23 cellular contexts compared by ENCODE assay signal in genomic region chr2:216689397-216689796, GRCh38. TPM values are rescaled to one million over a fixed set of nuclear protein-coding genes. Genes with fewer than 3 reads are reported as not detected.
DNase-seq lines count a peak whose midpoint lies in the region; ATAC-seq and TF ChIP-seq lines count a peak whose summit lies in the region.
"Had no signal": no experiment of that assay in that cellular context is flagged by ENCODE, and none has a peak within 500 bp of the region (broad histone marks: within the 10 kb centered on the region; RNA-seq: fewer than 3 reads in every experiment).

No MANE protein-coding gene starts in this region.

- no peaks in the 10 kb centered on the region for H3K9me3 ChIP-seq in mesenchymal stem cell (ENCODE audit: control insufficient read depth, low read length)
- no peaks in the 10 kb centered on the region for H3K9me3 ChIP-seq in stomach
- no peaks in the 10 kb centered on the region for H3K9me3 ChIP-seq in H9 (ENCODE audit: control insufficient read depth, low read depth, low read length)
- H3K9me3 ChIP-seq in PC-9 (ENCODE audit: insufficient read depth, low read depth) = no peaks in the 10 kb centered on the region
- H3K9me3 ChIP-seq: mucosa of descending colon, upper lobe of left lung had no signal

- POLR2A ChIA-PET in PC-9 (lab: Charles Lee; ENCODE audit: unreplicated experiment) = no interaction called here

- H3K27ac ChIP-seq in mesenchymal stem cell (ENCODE audit: low read length, poor library complexity, severe bottlenecking) = no peak overlapping the region
- H3K27ac ChIP-seq in stomach = peak overlapping the region in 4 of 5 donors; percentile 78 to 90 (median 86)
- no peak overlapping the region for H3K27ac ChIP-seq in H9 (ENCODE audit: insufficient read length, low read depth, low read length)
- no peak overlapping the region for H3K27ac ChIP-seq in PC-9
- H3K27ac ChIP-seq: WERI-Rb-1 had no signal

- ATAC-seq in stimulated activated memory B cell treated with anti-CD40 and anti-IgM and Interleukin-4, amounts not matched to agents 10 μg/mL and 1 μg/mL and 100 μg/mL, for 72 hours = no peak
- no peak for ATAC-seq in GM18511 (IDR thresholded peaks at IDR 0.05; ENCODE audit: unreplicated experiment)
- ATAC-seq: CD8-positive, alpha-beta T cell; mucosa of descending colon had no signal

- no peak overlapping the region for H4K5ac ChIP-seq in H9 (ENCODE audit: insufficient read length, low read depth, low read length)

- H3K23ac ChIP-seq in mesenchymal stem cell (ENCODE audit: low read length in 2 of 2) (no peak overlapping the region), H9 (ENCODE audit: insufficient read length, low read depth, low read length) (no peak overlapping the region)

- H2BK20ac ChIP-seq in H9 (ENCODE audit: low read depth, low read length, poor library complexity, severe bottlenecking) = no peak overlapping the region

- DNase-seq in Calu3 (no peak), chondrocyte (ENCODE audit: low spot score) (no peak), mesenchymal stem cell (no peak), stomach (no peak), H9 (no peak), PC-9 (no peak)
- DNase-seq: activated CD4-positive, alpha-beta memory T cell treated with anti-CD3 and anti-CD28 coated beads, Interleukin-2, amount 10 ng/mL, durations not matched to agents 7 days and 5 days; activated naive CD4-positive, alpha-beta T cell treated with anti-CD3 and anti-CD28 coated beads, Interleukin-2, amount 10 ng/mL, durations not matched to agents 7 days and 5 days; activated T-cell treated with anti-CD3 and anti-CD28 coated beads, Interleukin-2, amount 50 U/mL, for 24 hours; CD8-positive, alpha-beta T cell; HFFc6; hippocampal formation; mucosa of descending colon; NCI-H1417; NK-92 treated with Interleukin-12 subunit alpha and Interleukin-12 subunit beta, amount 100 ng/mL, for 24 hours; small intestine; stimulated activated CD4-positive, alpha-beta T cell treated with anti-CD3 and anti-CD28 coated beads, Interleukin-4, amount 100 ng/mL, for 4 hours; stimulated activated CD8-positive, alpha-beta memory T cell treated with anti-CD3 and anti-CD28 coated beads, Interleukin-4, amount 100 ng/mL, for 48 hours; T-helper 1 cell; WERI-Rb-1 had no signal

- H3K9ac ChIP-seq in mesenchymal stem cell (ENCODE audit: low read length) = peak overlapping the region; percentile 82
- H3K9ac ChIP-seq in H9 (ENCODE audit: extremely low read depth, insufficient read length, low read length) = no peak overlapping the region

- H3K9me3 Mint-ChIP-seq in Calu3 (ENCODE audit: low read depth, unreplicated experiment) (no peaks in the 10 kb centered on the region), chondrocyte (ENCODE audit: low read depth) (no peaks in the 10 kb centered on the region), H9 (no peaks in the 10 kb centered on the region; a peak in 2 of 5 replicates)
- H3K9me3 Mint-ChIP-seq in stimulated activated memory B cell treated with anti-CD40 and anti-IgM and Interleukin-4, amounts not matched to agents 10 μg/mL and 1 μg/mL and 100 μg/mL, for 72 hours = no peaks in the 10 kb centered on the region
- H3K9me3 Mint-ChIP-seq: activated CD4-positive, alpha-beta memory T cell treated with anti-CD3 and anti-CD28 coated beads, Interleukin-2, amount 10 ng/mL, durations not matched to agents 7 days and 5 days; activated naive CD4-positive, alpha-beta T cell treated with anti-CD3 and anti-CD28 coated beads, Interleukin-2, amount 10 ng/mL, durations not matched to agents 7 days and 5 days; activated T-cell treated with anti-CD3 and anti-CD28 coated beads, Interleukin-2, amount 50 U/mL, for 24 hours; CD8-positive, alpha-beta T cell; HFFc6 had no signal

- CTCF ChIA-PET in Calu3 (lab: Charles Lee) (interaction anchor here (0.6 kb wide), 1 partner anchor 47 kb away, joined by 3 read pairs; no protein-coding TSS in a partner anchor), PC-9 (lab: Charles Lee) (interaction anchor here (0.5 kb wide), 1 partner anchor 1030 kb away, joined by 3 read pairs; no protein-coding TSS in a partner anchor)

- H4K91ac ChIP-seq in mesenchymal stem cell (ENCODE audit: low read length) = peak overlapping the region; percentile 43
- no peak overlapping the region for H4K91ac ChIP-seq in H9 (ENCODE audit: insufficient read length, low read depth, low read length)

- H3K4ac ChIP-seq in mesenchymal stem cell (ENCODE audit: low read depth in 1 of 2, low read length in 2 of 2) (no peak overlapping the region), H9 (ENCODE audit: low read depth, low read length) (no peak overlapping the region)

- H3K4me2 ChIP-seq in mesenchymal stem cell (ENCODE audit: low read length, poor library complexity, severe bottlenecking) = no peak overlapping the region
- H3K4me2 ChIP-seq in H9 (ENCODE audit: insufficient read depth, insufficient read length, low read length) = no peak overlapping the region
- H3K4me2 ChIP-seq in PC-9 = no peak overlapping the region

- no peak overlapping the region for H3K56ac ChIP-seq in H9 (ENCODE audit: insufficient read length, low read depth, low read length)

- peaks cover 21% of the 10 kb centered on the region for H3K23me2 ChIP-seq in H9 (ENCODE audit: insufficient read length, low read depth, low read length, poor library complexity, severe bottlenecking)

- H4K8ac ChIP-seq in mesenchymal stem cell (ENCODE audit: low read length) (no peak overlapping the region), H9 (replicated peaks; ENCODE audit: insufficient read length, low read depth, low read length) (no peak overlapping the region)

- H2AK5ac ChIP-seq in mesenchymal stem cell (ENCODE audit: low read length, severe bottlenecking) (no peak overlapping the region), H9 (ENCODE audit: insufficient read length, low read length) (no peak overlapping the region)

- no peaks in the 10 kb centered on the region for H3K9me2 ChIP-seq in PC-9 (ENCODE audit: insufficient read depth)

- no peak overlapping the region for H3T11ph ChIP-seq in H9 (ENCODE audit: low read length)

- H3K14ac ChIP-seq in mesenchymal stem cell (ENCODE audit: low read length in 2 of 2) (no peak overlapping the region), H9 (ENCODE audit: insufficient read depth, low read length) (no peak overlapping the region)

- no peak for TF ChIP-seq EP300 in stomach (IDR thresholded peaks at IDR 0.05)

- no peak overlapping the region for H3K4me3 Mint-ChIP-seq in Calu3 (ENCODE audit: low read depth, unreplicated experiment)
- H3K4me3 Mint-ChIP-seq in chondrocyte (ENCODE audit: unreplicated experiment) = peak overlapping the region; percentile 63
- H3K4me3 Mint-ChIP-seq in stimulated activated memory B cell treated with anti-CD40 and anti-IgM and Interleukin-4, amounts not matched to agents 10 μg/mL and 1 μg/mL and 100 μg/mL, for 72 hours = no peak overlapping the region
- no peak overlapping the region for H3K4me3 Mint-ChIP-seq in H9
- H3K4me3 Mint-ChIP-seq: activated CD4-positive, alpha-beta memory T cell treated with anti-CD3 and anti-CD28 coated beads, Interleukin-2, amount 10 ng/mL, durations not matched to agents 7 days and 5 days; activated naive CD4-positive, alpha-beta T cell treated with anti-CD3 and anti-CD28 coated beads, Interleukin-2, amount 10 ng/mL, durations not matched to agents 7 days and 5 days; activated T-cell treated with anti-CD3 and anti-CD28 coated beads, Interleukin-2, amount 50 U/mL, for 24 hours; CD8-positive, alpha-beta T cell; HFFc6 had no signal

- H3K79me2 ChIP-seq in H9 (ENCODE audit: insufficient read depth, low read length) (no peaks in the 10 kb centered on the region), PC-9 (ENCODE audit: low read depth) (no peaks in the 10 kb centered on the region)

- H3K4me1 ChIP-seq in mesenchymal stem cell (ENCODE audit: control insufficient read depth, insufficient read depth, low read depth, low read length) (peaks cover 22% of the 10 kb centered on the region), stomach (peaks cover 52 to 100% (median 73%) of the 10 kb centered on the region in 4 donors), H9 (ENCODE audit: insufficient read depth, low read length) (peaks cover 6% of the 10 kb centered on the region; the same call in 1 of the 2 replicates), PC-9 (replicated peaks; ENCODE audit: insufficient read depth) (no peaks in the 10 kb centered on the region; the same call in 1 of the 2 replicates)

- H2BK120ac ChIP-seq in mesenchymal stem cell (ENCODE audit: low read depth, low read length) = no peak overlapping the region
- no peak overlapping the region for H2BK120ac ChIP-seq in H9 (ENCODE audit: low read depth, low read length, poor library complexity, severe bottlenecking)

- no peaks in the 10 kb centered on the region for H3K27me3 Mint-ChIP-seq in Calu3 (ENCODE audit: unreplicated experiment)
- no peaks in the 10 kb centered on the region for H3K27me3 Mint-ChIP-seq in chondrocyte (ENCODE audit: low read depth)
- H3K27me3 Mint-ChIP-seq in stimulated activated memory B cell treated with anti-CD40 and anti-IgM and Interleukin-4, amounts not matched to agents 10 μg/mL and 1 μg/mL and 100 μg/mL, for 72 hours = peaks cover 85% of the 10 kb centered on the region
- H3K27me3 Mint-ChIP-seq in H9 (ENCODE audit: low read depth) = peaks cover 56% of the 10 kb centered on the region

- BruUV-seq in Calu3 (replicated peaks; lab: Mats Ljungman, UMichigan) (TSS peak; percentile 19), PC-9 (replicated peaks; lab: Mats Ljungman, UMichigan) (no TSS peak)

- TF ChIP-seq CTCF in Calu3 (IDR thresholded peaks at IDR 0.05; ENCODE audit: unreplicated experiment) (no peak), chondrocyte (IDR thresholded peaks at IDR 0.05) (no peak), stomach (IDR thresholded peaks at IDR 0.05) (no peak), H9 (conservative IDR thresholded peaks at IDR 0.05) (no peak), PC-9 (conservative IDR thresholded peaks at IDR 0.05) (no peak)

- intact Hi-C loops in Calu3 (cut with micrococcal nuclease; ENCODE audit: unreplicated experiment) = no loop called here
- intact Hi-C loops in stomach (cut with DNase I; ENCODE audit: low total_unique reads) = loop anchor here (10.0 kb wide), 2 partner anchors 825 to 1025 kb away; no protein-coding TSS in a partner anchor
- intact Hi-C loops in PC-9 (cut with micrococcal nuclease; ENCODE audit: unreplicated experiment) = no loop called here

- H3K4me3 ChIP-seq in mesenchymal stem cell (ENCODE audit: insufficient read depth in 1 of 2, low read depth in 1 of 2, low read length in 2 of 2) (peak overlapping the region in 1 of 2 experiments; percentile 68), stomach (peak overlapping the region in 3 of 4 donors; percentile 23 to 82 (median 62)), PC-9 (no peak overlapping the region)
- H3K4me3 ChIP-seq: mucosa of descending colon had no signal

- H3K27me3 ChIP-seq in mesenchymal stem cell (ENCODE audit: control insufficient read depth in 1 of 2, insufficient read depth in 1 of 2, low read length in 2 of 2) = no peaks in the 10 kb centered on the region
- peaks cover 0 to 47% (median 23%) of the 10 kb centered on the region in 3 donors for H3K27me3 ChIP-seq in stomach
- H3K27me3 ChIP-seq in H9 (ENCODE audit: insufficient read depth, low read length) = peaks cover 3% of the 10 kb centered on the region; the same call in 1 of the 2 replicates
- no peaks in the 10 kb centered on the region for H3K27me3 ChIP-seq in PC-9 (ENCODE audit: insufficient read depth, low read depth)

- H3K18ac ChIP-seq in mesenchymal stem cell (ENCODE audit: low read depth in 1 of 2, low read length in 2 of 2) (no peak overlapping the region), H9 (ENCODE audit: insufficient read length, low read depth, low read length) (no peak overlapping the region)

- H2BK15ac ChIP-seq in mesenchymal stem cell (ENCODE audit: low read depth, poor library complexity, severe bottlenecking) = no peak overlapping the region
- no peak overlapping the region for H2BK15ac ChIP-seq in H9 (ENCODE audit: low read depth, low read length)

- no peak overlapping the region for H2AFZ ChIP-seq in mesenchymal stem cell (ENCODE audit: low read depth, low read length)
- H2AFZ ChIP-seq in H9 (ENCODE audit: low read length) = no peak overlapping the region
- H2AFZ ChIP-seq in PC-9 = no peak overlapping the region

- H3K36me3 ChIP-seq in mesenchymal stem cell (ENCODE audit: control insufficient read depth in 1 of 2, insufficient read depth in 2 of 2, low read depth in 1 of 2, low read length in 2 of 2) = peaks cover 16 to 57% of the 10 kb centered on the region in 2 experiments
- peaks cover 5 to 51% (median 14%) of the 10 kb centered on the region in 4 donors for H3K36me3 ChIP-seq in stomach
- no peaks in the 10 kb centered on the region for H3K36me3 ChIP-seq in PC-9 (ENCODE audit: low read depth)
- H3K36me3 ChIP-seq: upper lobe of left lung, WERI-Rb-1 had no signal

- H2BK5ac ChIP-seq in mesenchymal stem cell (ENCODE audit: low read depth, low read length, poor library complexity, severe bottlenecking) (no peak overlapping the region), H9 (ENCODE audit: insufficient read length, low read length) (no peak overlapping the region)

- 0 out of 2 replicates have a peak, but pooled peaks cover 3% of the 10 kb centered on the region for H3F3A ChIP-seq in PC-9 (ENCODE audit: insufficient read depth, low read depth)

- H2BK12ac ChIP-seq in mesenchymal stem cell (ENCODE audit: low read length in 2 of 2) = no peak overlapping the region
- no peak overlapping the region for H2BK12ac ChIP-seq in H9 (ENCODE audit: insufficient read length, low read depth, low read length)

- H3K27ac Mint-ChIP-seq in Calu3 (ENCODE audit: unreplicated experiment) (no peak overlapping the region), chondrocyte (ENCODE audit: unreplicated experiment) (peak overlapping the region; percentile 65), H9 (no peak overlapping the region)
- H3K27ac Mint-ChIP-seq in stimulated activated memory B cell treated with anti-CD40 and anti-IgM and Interleukin-4, amounts not matched to agents 10 μg/mL and 1 μg/mL and 100 μg/mL, for 72 hours = no peak overlapping the region
- H3K27ac Mint-ChIP-seq: activated CD4-positive, alpha-beta memory T cell treated with anti-CD3 and anti-CD28 coated beads, Interleukin-2, amount 10 ng/mL, durations not matched to agents 7 days and 5 days; activated T-cell treated with anti-CD3 and anti-CD28 coated beads, Interleukin-2, amount 50 U/mL, for 24 hours; CD8-positive, alpha-beta T cell; HFFc6 had no signal

- H3K4me1 Mint-ChIP-seq in Calu3 (ENCODE audit: low read depth, unreplicated experiment) (peaks cover 22% of the 10 kb centered on the region), chondrocyte (ENCODE audit: low read depth) (peaks cover 74% of the 10 kb centered on the region), H9 (peaks cover 35 to 52% of the 10 kb centered on the region in 2 experiments)
- H3K4me1 Mint-ChIP-seq in stimulated activated memory B cell treated with anti-CD40 and anti-IgM and Interleukin-4, amounts not matched to agents 10 μg/mL and 1 μg/mL and 100 μg/mL, for 72 hours = peaks cover 28% of the 10 kb centered on the region

- no peak for TF ChIP-seq POLR2A in stomach (IDR thresholded peaks at IDR 0.05)

- peaks cover 9% of the 10 kb centered on the region for H3K79me1 ChIP-seq in mesenchymal stem cell (replicated peaks; ENCODE audit: low read length, poor library complexity, severe bottlenecking)
- no peaks in the 10 kb centered on the region for H3K79me1 ChIP-seq in H9 (ENCODE audit: insufficient read depth, low read depth, low read length, poor library complexity, severe bottlenecking)

- H4K20me1 ChIP-seq in H9 (ENCODE audit: control insufficient read depth, insufficient read depth, insufficient read length) = no peaks in the 10 kb centered on the region
- H4K20me1 ChIP-seq in PC-9 (ENCODE audit: insufficient read depth) = no peaks in the 10 kb centered on the region

- 94% methylated on average over 2 of the region's 3 CpGs for WGBS in mesenchymal stem cell
- WGBS in stomach, 5 donors = 71 to 90% (median 79%) methylated on average over 3 of the region's 3 CpGs
- WGBS in H9 (ENCODE audit: extremely low coverage, insufficient read length, low lambda C conversion rate) = no CpG with 5 or more reads among the region's 3 CpGs

- H3K36me3 Mint-ChIP-seq in Calu3 (ENCODE audit: insufficient read depth, unreplicated experiment) (peaks cover 14% of the 10 kb centered on the region), chondrocyte (ENCODE audit: low read depth) (peaks cover 9% of the 10 kb centered on the region), H9 (ENCODE audit: insufficient read depth in 1 of 3, low read depth in 3 of 3) (no peaks in the 10 kb centered on the region)
- no peaks in the 10 kb centered on the region for H3K36me3 Mint-ChIP-seq in stimulated activated memory B cell treated with anti-CD40 and anti-IgM and Interleukin-4, amounts not matched to agents 10 μg/mL and 1 μg/mL and 100 μg/mL, for 72 hours
- H3K36me3 Mint-ChIP-seq: activated naive CD4-positive, alpha-beta T cell treated with anti-CD3 and anti-CD28 coated beads, Interleukin-2, amount 10 ng/mL, durations not matched to agents 7 days and 5 days; CD8-positive, alpha-beta T cell had no signal

RNA-seq across cellular contexts. Expression of gene IGFBP5, which starts 6.0 kb away (rescaled TPM):
- total RNA-seq in Calu3 (2022) (8.7 and 14.8 TPM in 2 replicates), chondrocyte (403 to 502 TPM (median 500 TPM) in 3 replicates), stomach (100 to 1,000 TPM; 166 to 923 (median 548) TPM), H9 (2021) (0.61 and 0.90 TPM in 2 replicates), PC-9 (2021) (5.5 and 10.0 TPM in 2 replicates)
- polyA plus RNA-seq in mesenchymal stem cell (2013, experiment 1 of 2) = 440 TPM
- 419 TPM for polyA plus RNA-seq in mesenchymal stem cell (2013, experiment 2 of 2)
- polyA plus RNA-seq in stomach = 100 to 1,000 TPM in 2 of 3 donors, 10 to 100 TPM in 1; 92.1 to 215 (median 128) TPM
- total RNA-seq: activated CD4-positive, alpha-beta memory T cell treated with anti-CD3 and anti-CD28 coated beads, Interleukin-2, amount 10 ng/mL, durations not matched to agents 7 days and 5 days; CD8-positive, alpha-beta T cell had no signal

RNA-seq across cellular contexts. Expression of gene IGFBP2, which starts 56.2 kb away (rescaled TPM):
- total RNA-seq in Calu3 (2022) (164 and 175 TPM in 2 replicates), chondrocyte (1,045 to 1,857 TPM (median 1,848 TPM) in 3 replicates), stomach (100 to 1,000 TPM; 180 to 636 (median 529) TPM), H9 (2021) (363 and 366 TPM in 2 replicates), PC-9 (2021) (106 and 133 TPM in 2 replicates)
- 285 TPM for polyA plus RNA-seq in mesenchymal stem cell (2013, experiment 1 of 2)
- polyA plus RNA-seq in mesenchymal stem cell (2013, experiment 2 of 2) = 282 TPM
- polyA plus RNA-seq in stomach = 100 to 1,000 TPM; 106 to 285 (median 238) TPM

Comparison
In these comparisons a context has a peak if more than half of its experiments do, and no peak if none do; other contexts are left out.
1. H3K27ac ChIP-seq: peak in stomach (4 of 5); none in mesenchymal stem cell (single experiment), H9 (single experiment) and PC-9 (single experiment).
2. RNA of gene IGFBP5, which starts 6.0 kb away (total RNA-seq): 166 to 923 TPM in stomach and 403 to 502 TPM in chondrocyte; 8.7 to 14.8 TPM in Calu3, 5.5 to 10.0 TPM in PC-9 and 0.61 to 0.90 TPM in H9; every median in the first group is over 10 times any median in the second.